12 cellular contexts compared by ENCODE assay signal in genomic region chr12:47799357-47799955, GRCh38. TPM values are rescaled to one million over a fixed set of nuclear protein-coding genes. Genes with fewer than 3 reads are reported as not detected.
DNase-seq lines count a peak whose midpoint lies in the region; ATAC-seq, FAIRE-seq and TF ChIP-seq lines count a peak whose summit lies in the region.
"Had no signal": no experiment of that assay in that cellular context is flagged by ENCODE, and none has a peak within 500 bp of the region (broad histone marks: within the 10 kb centered on the region; RNA-seq: fewer than 3 reads in every experiment).

No MANE protein-coding gene starts in this region.

- no peaks in the 10 kb centered on the region for H3K9me3 Mint-ChIP-seq in stimulated activated memory B cell treated with anti-CD40 and anti-IgM and Interleukin-4, amounts not matched to agents 10 μg/mL and 1 μg/mL and 100 μg/mL, for 72 hours

- H3K4me3 ChIP-seq in ascending aorta: no peak overlapping the region
- no peak overlapping the region for H3K4me3 ChIP-seq in kidney (ENCODE audit: low read length in 2 of 2)
- H3K4me3 ChIP-seq: uterus had no signal

- H3K4me1 ChIP-seq in ascending aorta (peaks cover 39 to 59% of the 10 kb centered on the region in 2 donors), kidney (ENCODE audit: control insufficient read depth in 1 of 2, insufficient read depth in 1 of 2, low read depth in 1 of 2, low read length in 2 of 2) (peaks cover 15 to 53% of the 10 kb centered on the region in 2 donors)

- H3K36me3 Mint-ChIP-seq in stimulated activated memory B cell treated with anti-CD40 and anti-IgM and Interleukin-4, amounts not matched to agents 10 μg/mL and 1 μg/mL and 100 μg/mL, for 72 hours: peaks cover 30% of the 10 kb centered on the region

- DNase-seq in NCI-H146 (lab: John Stamatoyannopoulos, UW): peak; percentile 60
- no peak for DNase-seq in ascending aorta (ENCODE audit: low spot score in 2 of 2)
- peak; percentile 73 for DNase-seq in kidney
- no peak for DNase-seq in HuH-7 (ENCODE audit: low spot score)
- no peak for DNase-seq in NCI-H2081 (lab: John Stamatoyannopoulos, UW)
- DNase-seq in activated CD8-positive, alpha-beta memory T cell treated with anti-CD3 and anti-CD28 coated beads for 24 hours: no peak
- DNase-seq: activated CD4-positive, CD25-positive, alpha-beta regulatory T cell; KBM-7; NCI-H82; uterus had no signal

- no peaks in the 10 kb centered on the region for H3K27me3 ChIP-seq in ascending aorta
- H3K27me3 ChIP-seq: uterus had no signal

- H3K27me3 Mint-ChIP-seq in stimulated activated memory B cell treated with anti-CD40 and anti-IgM and Interleukin-4, amounts not matched to agents 10 μg/mL and 1 μg/mL and 100 μg/mL, for 72 hours: no peaks in the 10 kb centered on the region

- H3K9ac ChIP-seq in kidney (ENCODE audit: low read length in 2 of 2): no peak overlapping the region

- intact Hi-C loops in ascending aorta (cut with DNase I) (no loop called here), kidney (cut with DNase I) (no loop called here)

- ATAC-seq in stimulated activated memory B cell treated with anti-CD40 and anti-IgM and Interleukin-4, amounts not matched to agents 10 μg/mL and 1 μg/mL and 100 μg/mL, for 72 hours: no peak
- ATAC-seq in GM21390 (IDR thresholded peaks at IDR 0.05; ENCODE audit: unreplicated experiment): no peak

- TF ChIP-seq CTCF in ascending aorta (IDR thresholded peaks at IDR 0.05): no peak
- TF ChIP-seq CTCF in kidney (IDR thresholded peaks at IDR 0.05; ENCODE audit: borderline replicate concordance, extremely low read depth, insufficient read depth): no peak

- H3K27ac ChIP-seq in ascending aorta: peak overlapping the region; percentile 79 to 85
- H3K27ac ChIP-seq in kidney (ENCODE audit: low read depth in 2 of 2, low read length in 2 of 2): no peak overlapping the region

- FAIRE-seq in kidney (lab: Jason Lieb, UNC): no peak

- H3K36me3 ChIP-seq in ascending aorta (peaks cover 47 to 52% of the 10 kb centered on the region in 2 donors), kidney (ENCODE audit: control insufficient read depth in 1 of 2, insufficient read depth in 2 of 2, low read length in 2 of 2) (peaks cover 5 to 10% of the 10 kb centered on the region in 2 donors)
- H3K36me3 ChIP-seq: uterus had no signal

- H3K4me3 Mint-ChIP-seq in stimulated activated memory B cell treated with anti-CD40 and anti-IgM and Interleukin-4, amounts not matched to agents 10 μg/mL and 1 μg/mL and 100 μg/mL, for 72 hours: no peak overlapping the region

- H3K9me3 ChIP-seq in ascending aorta: no peaks in the 10 kb centered on the region
- H3K9me3 ChIP-seq in kidney (ENCODE audit: control insufficient read depth in 1 of 2, low read length in 2 of 2): no peaks in the 10 kb centered on the region
- H3K9me3 ChIP-seq: uterus had no signal

- peaks cover 62% of the 10 kb centered on the region for H3K4me1 Mint-ChIP-seq in stimulated activated memory B cell treated with anti-CD40 and anti-IgM and Interleukin-4, amounts not matched to agents 10 μg/mL and 1 μg/mL and 100 μg/mL, for 72 hours

- peak overlapping the region; percentile 38 for H3K27ac Mint-ChIP-seq in stimulated activated memory B cell treated with anti-CD40 and anti-IgM and Interleukin-4, amounts not matched to agents 10 μg/mL and 1 μg/mL and 100 μg/mL, for 72 hours

RNA-seq across cellular contexts. Expression of gene HDAC7, which starts 20.2 kb away (rescaled TPM):
- total RNA-seq in ascending aorta: 202 TPM
- 132 TPM for total RNA-seq in kidney
- 35.0 TPM for polyA plus RNA-seq in kidney (ENCODE audit: insufficient read depth, low read depth, low replicate concordance)

RNA-seq across cellular contexts. Expression of gene SLC48A1, which starts 26.4 kb away (rescaled TPM):
- total RNA-seq in ascending aorta: 144 TPM
- total RNA-seq in kidney: 69.9 TPM
- 56.9 TPM for polyA plus RNA-seq in kidney (ENCODE audit: insufficient read depth, low read depth, low replicate concordance)

RNA-seq across cellular contexts. Expression of gene RAPGEF3, which starts 40.8 kb away (rescaled TPM):
- total RNA-seq in ascending aorta (165 TPM), kidney (179 TPM)
- 84.3 TPM for polyA plus RNA-seq in kidney (ENCODE audit: insufficient read depth, low read depth, low replicate concordance)

Comparison
In these comparisons a context has a peak if more than half of its experiments do, and no peak if none do; other contexts are left out.
1. DNase-seq: peak in NCI-H146 (single experiment) and kidney (single experiment); none in ascending aorta (0 of 2), HuH-7 (single experiment), NCI-H2081 (0 of 2) and activated CD8-positive, alpha-beta memory T cell treated with anti-CD3 and anti-CD28 coated beads for 24 hours (single experiment).
2. H3K27ac ChIP-seq: peak in ascending aorta (2 of 2); none in kidney (0 of 2).